ENCODE assay signal across 13 cellular contexts in genomic region chr19:47241919-47242644, GRCh38. TPM values are rescaled to one million over a fixed set of nuclear protein-coding genes. Genes with fewer than 3 reads are reported as not detected.
A peak's percentile ranks its signal among the peaks of the same experiment; 100 is the strongest.
DNase-seq lines count a peak whose midpoint lies in the region; ATAC-seq and TF ChIP-seq lines count a peak whose summit lies in the region.
"Had no signal": no experiment of that assay in that cellular context is flagged by ENCODE, and none has a peak within 500 bp of the region (broad histone marks: within the 10 kb centered on the region; RNA-seq: fewer than 3 reads in every experiment).

No MANE protein-coding gene starts in this region.

- H3K27ac ChIP-seq in DOHH2 (ENCODE audit: low read depth, low read length) (no peak overlapping the region), KMS-11 (no peak overlapping the region), angular gyrus (ENCODE audit: low read depth, low read length) (peak overlapping the region; percentile 63), neural cell (ENCODE audit: low read length) (peak overlapping the region; percentile 67)
- H3K27ac ChIP-seq: foreskin keratinocyte, upper lobe of right lung had no signal

- TF ChIP-seq CTCF in DOHH2 (IDR thresholded peaks at IDR 0.05; ENCODE audit: low read depth, low read length, poor library complexity, severe bottlenecking), result no peak
- no peak for TF ChIP-seq CTCF in KMS-11 (conservative IDR thresholded peaks at IDR 0.05; ENCODE audit: low read depth, low read length)
- no peak for TF ChIP-seq CTCF in neural cell (IDR thresholded peaks at IDR 0.05; ENCODE audit: poor library complexity, severe bottlenecking)

- TF ChIP-seq EP300 in neural cell (conservative IDR thresholded peaks at IDR 0.05; ENCODE audit: poor library complexity, severe bottlenecking), result no peak

- H3K9me2 ChIP-seq in DOHH2 (replicated peaks; ENCODE audit: control insufficient read depth, low read length), result no peaks in the 10 kb centered on the region
- H3K9me2 ChIP-seq in neural cell (ENCODE audit: insufficient read depth, low read length), result no peaks in the 10 kb centered on the region

- H3K9ac ChIP-seq in KMS-11 (no peak overlapping the region), neural cell (ENCODE audit: low read length) (peak overlapping the region; percentile 68)

- no peak for ATAC-seq in GM21825 (IDR thresholded peaks at IDR 0.05; ENCODE audit: unreplicated experiment)

- H4K20me1 ChIP-seq in DOHH2 (ENCODE audit: control insufficient read depth, insufficient read depth, low read depth, low read length) (no peaks in the 10 kb centered on the region), KMS-11 (ENCODE audit: insufficient read depth) (no peaks in the 10 kb centered on the region), neural cell (ENCODE audit: insufficient read depth) (no peaks in the 10 kb centered on the region)

- peaks cover 36% of the 10 kb centered on the region for H3K27me3 ChIP-seq in DOHH2 (ENCODE audit: control insufficient read depth, low read length)
- peaks cover 31% of the 10 kb centered on the region for H3K27me3 ChIP-seq in KMS-11 (ENCODE audit: insufficient read depth, low read depth)
- no peaks in the 10 kb centered on the region for H3K27me3 ChIP-seq in neural cell (ENCODE audit: insufficient read depth, low read depth, low read length)
- no peaks in the 10 kb centered on the region for H3K27me3 ChIP-seq in MG63
- H3K27me3 ChIP-seq: foreskin keratinocyte, upper lobe of right lung had no signal

- H2AFZ ChIP-seq in KMS-11 (ENCODE audit: low read depth) (no peak overlapping the region), neural cell (ENCODE audit: low read depth, low read length) (no peak overlapping the region)

- H3K4me1 ChIP-seq in DOHH2 (ENCODE audit: control insufficient read depth, low read length), result peaks cover 62% of the 10 kb centered on the region
- H3K4me1 ChIP-seq in KMS-11 (ENCODE audit: low read depth, poor library complexity, severe bottlenecking), result peaks cover 42% of the 10 kb centered on the region
- H3K4me1 ChIP-seq: foreskin keratinocyte had no signal

- H3K9me3 ChIP-seq in DOHH2 (ENCODE audit: control insufficient read depth, insufficient read depth, low read length) (no peaks in the 10 kb centered on the region), neural cell (ENCODE audit: low read length) (no peaks in the 10 kb centered on the region), MG63 (no peaks in the 10 kb centered on the region)
- H3K9me3 ChIP-seq: spleen, upper lobe of right lung had no signal

- no peak for TF ChIP-seq RAD21 in neural cell (conservative IDR thresholded peaks at IDR 0.05)

- DNase-seq in SHP77 treated with DMSO at 0.1 percent for 48 hours (lab: John Stamatoyannopoulos, UW) (no peak), islet precursor cell (no peak), MG63 (no peak)
- DNase-seq: H7, NCI-H524 treated with DMSO at 0.1 percent for 48 hours had no signal

- H3F3A ChIP-seq in DOHH2 (ENCODE audit: control insufficient read depth, insufficient read depth) (peaks cover 12% of the 10 kb centered on the region), neural cell (ENCODE audit: insufficient read depth, low read length, poor library complexity, severe bottlenecking) (no peaks in the 10 kb centered on the region)

- peak overlapping the region; percentile 54 for H3K4me2 ChIP-seq in DOHH2 (ENCODE audit: low read length)
- H3K4me2 ChIP-seq in KMS-11, result peak overlapping the region; percentile 61; the same call in 1 of the 2 replicates
- no peak overlapping the region for H3K4me2 ChIP-seq in neural cell (ENCODE audit: low read length)

- H3K4me3 ChIP-seq in DOHH2 (ENCODE audit: low read length) (no peak overlapping the region), KMS-11 (IDR thresholded peaks at IDR 0.05; ENCODE audit: insufficient read depth, low read depth, low read length) (no peak overlapping the region), neural cell (ENCODE audit: low read length) (no peak overlapping the region), MG63 (no peak overlapping the region)
- H3K4me3 ChIP-seq: upper lobe of right lung had no signal

- H3K79me2 ChIP-seq in DOHH2 (ENCODE audit: control insufficient read depth, low read length), result no peaks in the 10 kb centered on the region
- H3K79me2 ChIP-seq in KMS-11 (ENCODE audit: insufficient read depth, low read depth), result no peaks in the 10 kb centered on the region
- no peaks in the 10 kb centered on the region for H3K79me2 ChIP-seq in neural cell (replicated peaks; ENCODE audit: insufficient read depth, low read length)

- H3K36me3 ChIP-seq in DOHH2 (ENCODE audit: control insufficient read depth, low read length) (no peaks in the 10 kb centered on the region), KMS-11 (ENCODE audit: insufficient read depth) (no peaks in the 10 kb centered on the region), neural cell (ENCODE audit: insufficient read depth, low read length) (no peaks in the 10 kb centered on the region), MG63 (peaks cover 2% of the 10 kb centered on the region; the same call in 1 of the 2 replicates)
- H3K36me3 ChIP-seq: spleen, upper lobe of right lung had no signal

TF ChIP-seq in neural cell, 6 proteins besides CTCF, POLR2A, EP300 and RAD21:
- no peak for TF ChIP-seq MXI1 (conservative IDR thresholded peaks at IDR 0.05; ENCODE audit: poor library complexity, severe bottlenecking)
TF ChIP-seq in neural cell: peak in this region for 0.

RNA-seq across cellular contexts. Expression of gene BBC3, which starts 11.1 kb away (rescaled TPM):
- polyA plus RNA-seq in neural cell, result 15.6 and 20.1 TPM in 2 replicates
- polyA minus RNA-seq in neural cell, result 11.2 and 12.4 TPM in 2 replicates
- total RNA-seq in MG63 (2014; rRNA removed; shearing (Covaris generic); ENCODE audit: low replicate concordance), result 14.7 and 38.8 TPM in 2 replicates

RNA-seq across cellular contexts. Expression of gene CCDC9, which starts 14.2 kb away (rescaled TPM):
- polyA plus RNA-seq in neural cell, result 2.1 and 5.3 TPM in 2 replicates
- 3.7 and 5.2 TPM in 2 replicates for polyA minus RNA-seq in neural cell
- 17.5 and 22.9 TPM in 2 replicates for total RNA-seq in MG63 (2014; rRNA removed; shearing (Covaris generic); ENCODE audit: low replicate concordance)

RNA-seq across cellular contexts. Expression of gene INAFM1, which starts 32.6 kb away (rescaled TPM):
- polyA plus RNA-seq in neural cell, result 6.6 and 11.5 TPM in 2 replicates
- 3.4 and 3.7 TPM in 2 replicates for polyA minus RNA-seq in neural cell
- 5.5 TPM in 1 of 2 replicates, not detected in the other for total RNA-seq in MG63 (2014; rRNA removed; shearing (Covaris generic); ENCODE audit: low replicate concordance)

Comparison
In these comparisons a context has a peak if more than half of its experiments do, and no peak if none do; other contexts are left out.
1. H3K27ac ChIP-seq: peak in angular gyrus (single experiment) and neural cell (single experiment); none in DOHH2 (single experiment) and KMS-11 (single experiment).